In genomic region chr1:204242920-204243319, GRCh38 we compare ENCODE assay signal across 26 cellular contexts. TPM values are rescaled to one million over a fixed set of nuclear protein-coding genes. Genes with fewer than 3 reads are reported as not detected.
"Had no signal": no experiment of that assay in that cellular context is flagged by ENCODE, and none has a peak within 500 bp of the region (broad histone marks: within the 10 kb centered on the region; RNA-seq: fewer than 3 reads in every experiment).

No MANE protein-coding gene starts in this region.

- H3K4me3 ChIP-seq: K562 had no signal

- FAIRE-seq: K562 had no signal

- DNase-seq: Kasumi-1; MM.1S; NCI-H1092 treated with DMSO at 0.1 percent for 48 hours; NCI-H1436; NCI-H187; NCI-H2029; NCI-H2081 treated with DMSO at 0.1 percent for 48 hours; NCI-H2171; NCI-H226; NCI-H446; NCI-H510A; NCI-H524 treated with DMSO at 0.1 percent for 48 hours; NCI-H69; NCI-H774; NK-92 treated with Interleukin-12 subunit alpha and Interleukin-12 subunit beta, amount 100 ng/mL, for 24 hours; PC-3; SHP77 had no signal

- H3K9ac ChIP-seq: KMS-11 had no signal

- H3K4me2 ChIP-seq: KMS-11 had no signal

- ATAC-seq: K562, Panc1, PC-3, SK-N-SH treated with all-trans-retinoic acid at 6 μM for 48 hours had no signal

- H3K27ac ChIP-seq: KMS-11, RWPE1 had no signal

RNA-seq across cellular contexts. Expression of gene GOLT1A, which starts 29.1 kb away (rescaled TPM):
- total RNA-seq: HT1080, K562, OCI-LY7, SK-MEL-5 had no signal
- polyA plus RNA-seq: IgD-negative memory B cell, K562 had no signal

RNA-seq across cellular contexts. Expression of gene KISS1, which starts 46.6 kb away (rescaled TPM):
- total RNA-seq: HT1080, K562, OCI-LY7, SK-MEL-5 had no signal
- polyA plus RNA-seq: IgD-negative memory B cell had no signal
